In genomic region chr7:99827040-99827778, GRCh38 we compare ENCODE assay signal across 1 cellular context.
TF ChIP-seq lines count a peak whose summit lies in the region.

No MANE protein-coding gene starts in this region.

TF ChIP-seq in HepG2, 621 proteins besides CTCF, POLR2A, EP300 and RAD21 (continued from another document and continues in another):
- TF ChIP-seq SRSF1 (optimal IDR thresholded peaks at IDR 0.05; ENCODE audit: low read depth, low read length) (no peak), ATF1 (CRISPR knock-in tag; IDR thresholded peaks at IDR 0.05) (peak; percentile 33; the same call in 1 of the 2 replicates), FOXO4 (CRISPR knock-in tag; conservative IDR thresholded peaks at IDR 0.05) (no peak), SRSF4 (IDR thresholded peaks at IDR 0.05; ENCODE audit: low read depth, low read length, poor library complexity, severe bottlenecking) (no peak), HMGXB3 (CRISPR knock-in tag; IDR thresholded peaks at IDR 0.05; ENCODE audit: borderline replicate concordance) (no peak), ZNF724P (CRISPR knock-in tag; IDR thresholded peaks at IDR 0.05; ENCODE audit: borderline replicate concordance) (no peak), HNF4G (IDR thresholded peaks at IDR 0.05; ENCODE audit: borderline replicate concordance, low read depth, low read length) (peak; percentile 50; the same call in 1 of the 2 replicates), HNF4G (CRISPR knock-in tag; IDR thresholded peaks at IDR 0.05; ENCODE audit: borderline replicate concordance, low read depth) (no peak), ZNF616 (CRISPR knock-in tag; IDR thresholded peaks at IDR 0.05; ENCODE audit: low read depth) (no peak), RERE (CRISPR knock-in tag; IDR thresholded peaks at IDR 0.05; ENCODE audit: low read depth) (peak; percentile 78; the same call in 1 of the 2 replicates), ZNF275 (CRISPR knock-in tag; IDR thresholded peaks at IDR 0.05; ENCODE audit: borderline replicate concordance) (0 out of 2 replicates have a peak, but pooled peaks have one; percentile 32), ATF5 (CRISPR knock-in tag; IDR thresholded peaks at IDR 0.05; ENCODE audit: low read depth) (no peak), TP53 (CRISPR knock-in tag; conservative IDR thresholded peaks at IDR 0.05) (no peak), RNF219 (CRISPR knock-in tag; IDR thresholded peaks at IDR 0.05) (no peak), SP2 (CRISPR knock-in tag; IDR thresholded peaks at IDR 0.05) (no peak), ZBTB43 (CRISPR knock-in tag; conservative IDR thresholded peaks at IDR 0.05) (peak; percentile 85), MED1 (CRISPR knock-in tag; IDR thresholded peaks at IDR 0.05) (peak; percentile 94), KMT2A (CRISPR knock-in tag; IDR thresholded peaks at IDR 0.05) (no peak), ZNF326 (CRISPR knock-in tag; IDR thresholded peaks at IDR 0.05; ENCODE audit: borderline replicate concordance) (no peak), IKZF1 (IDR thresholded peaks at IDR 0.05) (no peak), MTF2 (CRISPR knock-in tag; IDR thresholded peaks at IDR 0.05; ENCODE audit: borderline replicate concordance) (0 out of 2 replicates have a peak, but pooled peaks have one; percentile 31), ZNF414 (CRISPR knock-in tag; IDR thresholded peaks at IDR 0.05) (no peak), KDM2A (CRISPR knock-in tag; IDR thresholded peaks at IDR 0.05; ENCODE audit: borderline replicate concordance, low read depth) (no peak), KAT8 (CRISPR knock-in tag; IDR thresholded peaks at IDR 0.05) (peak; percentile 57), MTF1 (CRISPR knock-in tag; IDR thresholded peaks at IDR 0.05) (no peak), ARID3A (IDR thresholded peaks at IDR 0.05; ENCODE audit: low read depth, low read length) (peak; percentile 52), TFDP2 (CRISPR knock-in tag; IDR thresholded peaks at IDR 0.05) (no peak), NRL (CRISPR knock-in tag; IDR thresholded peaks at IDR 0.05; ENCODE audit: borderline replicate concordance) (no peak), TCF7 (IDR thresholded peaks at IDR 0.05; ENCODE audit: low read depth) (peak; percentile 72), SOX6 (IDR thresholded peaks at IDR 0.05) (no peak), SOX6 (CRISPR knock-in tag; IDR thresholded peaks at IDR 0.05) (peak; percentile 93), FOXK2 (IDR thresholded peaks at IDR 0.05) (peak; percentile 21; the same call in 1 of the 2 replicates), JUNB (CRISPR knock-in tag; IDR thresholded peaks at IDR 0.05; ENCODE audit: borderline replicate concordance) (peak; percentile 47; the same call in 1 of the 2 replicates), ATF2 (CRISPR knock-in tag; IDR thresholded peaks at IDR 0.05) (peak; percentile 71; the same call in 1 of the 2 replicates), MIER2 (CRISPR knock-in tag; IDR thresholded peaks at IDR 0.05) (no peak; the same call in 1 of the 2 replicates), ZBTB42 (CRISPR knock-in tag; IDR thresholded peaks at IDR 0.05) (0 out of 2 replicates have a peak, but pooled peaks have one; percentile 25)
